1 cellular context compared by ENCODE assay signal in genomic region chr6:101015541-101015940, GRCh38.
TF ChIP-seq lines count a peak whose summit lies in the region.

No MANE protein-coding gene starts in this region.

TF ChIP-seq in WTC11, 78 proteins besides CTCF, POLR2A, EP300 and RAD21 (continued from another document):
- TF ChIP-seq FOXP4 (CRISPR knock-in tag; IDR thresholded peaks at IDR 0.05), result no peak
- no peak for TF ChIP-seq ZNF121 (CRISPR knock-in tag; IDR thresholded peaks at IDR 0.05)
- no peak for TF ChIP-seq GABPB1 (CRISPR knock-in tag; IDR thresholded peaks at IDR 0.05)
- TF ChIP-seq TP53 (CRISPR knock-in tag; IDR thresholded peaks at IDR 0.05), result no peak
- no peak for TF ChIP-seq ATF2 (CRISPR knock-in tag; IDR thresholded peaks at IDR 0.05; ENCODE audit: borderline replicate concordance, low read depth)
- no peak for TF ChIP-seq ZNF512 (CRISPR knock-in tag; IDR thresholded peaks at IDR 0.05; ENCODE audit: borderline replicate concordance)
- no peak for TF ChIP-seq SP1 (CRISPR knock-in tag; conservative IDR thresholded peaks at IDR 0.05)
- no peak for TF ChIP-seq ATF3 (CRISPR knock-in tag; conservative IDR thresholded peaks at IDR 0.05)
